ENCODE assay signal across 8 cellular contexts in genomic region chr22:35883028-35883620, GRCh38.
DNase-seq lines count a peak whose midpoint lies in the region; ATAC-seq and TF ChIP-seq lines count a peak whose summit lies in the region.

No MANE protein-coding gene starts in this region.

- no TSS peak for BruUV-seq in PC-3 (replicated peaks; lab: Mats Ljungman, UMichigan)

- no peaks in the 10 kb centered on the region for H3K9me3 ChIP-seq in PC-3 (ENCODE audit: low read length)
- no peaks in the 10 kb centered on the region for H3K9me3 ChIP-seq in fibroblast of lung (ENCODE audit: control insufficient read depth, insufficient read depth, low read depth, low read length)
- H3K9me3 ChIP-seq in osteoblast (ENCODE audit: low read depth, low read length) = no peaks in the 10 kb centered on the region

- peaks cover 25% of the 10 kb centered on the region for H3K4me1 ChIP-seq in PC-3 (ENCODE audit: insufficient read depth, low read length)
- H3K4me1 ChIP-seq in fibroblast of lung (ENCODE audit: control insufficient read depth, extremely low read depth, insufficient read depth, low read length) = peaks cover 11% of the 10 kb centered on the region
- H3K4me1 ChIP-seq in osteoblast (ENCODE audit: insufficient read depth, low read length) = peaks cover 20% of the 10 kb centered on the region

- intact Hi-C loops in PC-3 (cut with micrococcal nuclease) = no loop called here

- no peak overlapping the region for H3K27ac ChIP-seq in PC-3 (ENCODE audit: low read length)
- no peak overlapping the region for H3K27ac ChIP-seq in fibroblast of lung (ENCODE audit: insufficient read depth, low read length)
- peak overlapping the region; percentile 14 for H3K27ac ChIP-seq in osteoblast (ENCODE audit: low read depth, low read length)

- H3K4me2 ChIP-seq in PC-3 (ENCODE audit: low read length) (no peak overlapping the region), fibroblast of lung (ENCODE audit: extremely low read depth, insufficient read depth, low read length) (peak overlapping the region; percentile 62), osteoblast (ENCODE audit: insufficient read depth, low read length) (peak overlapping the region; percentile 32)

- peaks cover 48% of the 10 kb centered on the region for H3K79me2 ChIP-seq in PC-3 (ENCODE audit: low read length)
- H3K79me2 ChIP-seq in fibroblast of lung (ENCODE audit: control insufficient read depth, insufficient read depth, low read length) = peaks cover 30% of the 10 kb centered on the region
- H3K79me2 ChIP-seq in osteoblast (ENCODE audit: insufficient read depth, low read length) = peaks cover 70% of the 10 kb centered on the region

- no peak overlapping the region for H3K4me3 ChIP-seq in PC-3 (ENCODE audit: low read length)
- no peak overlapping the region for H3K4me3 ChIP-seq in fibroblast of lung (replicated peaks in 1 of 4; ENCODE audit: control extremely low read depth in 1 of 4, insufficient read depth in 1 of 4, low read depth in 3 of 4, low read length in 4 of 4)
- no peak overlapping the region for H3K4me3 ChIP-seq in osteoblast (ENCODE audit: insufficient read depth, low read length)

- H4K20me1 ChIP-seq in PC-3 (ENCODE audit: low read length) = no peaks in the 10 kb centered on the region; the same call in 1 of the 2 replicates
- no peaks in the 10 kb centered on the region for H4K20me1 ChIP-seq in fibroblast of lung (ENCODE audit: control insufficient read depth, extremely low read depth, insufficient read depth, low read length)
- peaks cover 37% of the 10 kb centered on the region for H4K20me1 ChIP-seq in osteoblast (ENCODE audit: insufficient read depth, low read length)

- POLR2A ChIA-PET in PC-3 (lab: Charles Lee; ENCODE audit: unreplicated experiment) = no interaction called here

- DNase-seq in Daoy (ENCODE audit: low read depth) (peak; percentile 65), PC-3 (peak; percentile 40), fibroblast of lung (ENCODE audit: low read depth in 2 of 2) (peak; percentile 27 to 69), osteoblast (ENCODE audit: insufficient read length, low spot score, missing footprints) (no peak), activated gamma-delta T cell treated with Interleukin-2 at 50 U/mL for 16 hours (no peak)
- DNase-seq in stimulated activated naive CD4-positive, alpha-beta T cell treated with Interleukin-2 at 50 U/mL for 16 hours (lab: John Stamatoyannopoulos, UW) = no peak

- ATAC-seq in PC-3 (peak; percentile 49; the same call in 1 of the 2 replicates), GM19467 (IDR thresholded peaks at IDR 0.05; ENCODE audit: unreplicated experiment) (no peak), GM18517 (IDR thresholded peaks at IDR 0.05; ENCODE audit: unreplicated experiment) (no peak)

- no peaks in the 10 kb centered on the region for H3F3A ChIP-seq in PC-3 (ENCODE audit: low read length, unreplicated experiment)

- no peak overlapping the region for H2AFZ ChIP-seq in PC-3 (ENCODE audit: low read length)
- no peak overlapping the region for H2AFZ ChIP-seq in fibroblast of lung (ENCODE audit: low read length)
- H2AFZ ChIP-seq in osteoblast (ENCODE audit: low read length) = no peak overlapping the region

- H3K36me3 ChIP-seq in PC-3 (ENCODE audit: low read depth, low read length) (no peaks in the 10 kb centered on the region), fibroblast of lung (ENCODE audit: control insufficient read depth, insufficient read depth, low read length) (no peaks in the 10 kb centered on the region), osteoblast (ENCODE audit: insufficient read depth, low read length) (no peaks in the 10 kb centered on the region)

- no peaks in the 10 kb centered on the region for H3K27me3 ChIP-seq in PC-3 (ENCODE audit: low read length)
- H3K27me3 ChIP-seq in fibroblast of lung (ENCODE audit: control insufficient read depth, insufficient read depth, low read length) = no peaks in the 10 kb centered on the region
- H3K27me3 ChIP-seq in osteoblast (ENCODE audit: insufficient read depth, low read length) = no peaks in the 10 kb centered on the region

- CTCF ChIA-PET in PC-3 (lab: Charles Lee) = no interaction called here

- TF ChIP-seq CTCF in PC-3 (conservative IDR thresholded peaks at IDR 0.05; ENCODE audit: low read depth, low read length) = no peak
- TF ChIP-seq CTCF in fibroblast of lung (conservative IDR thresholded peaks at IDR 0.05 in 1 of 2, IDR thresholded peaks at IDR 0.05 in 1 of 2; ENCODE audit: low read depth in 1 of 2, low read length in 2 of 2) = no peak
- no peak for TF ChIP-seq CTCF in osteoblast (IDR thresholded peaks at IDR 0.05; ENCODE audit: extremely low read depth, low read depth, low read length)

- H3K9me2 ChIP-seq in PC-3 (replicated peaks; ENCODE audit: low read length) = no peaks in the 10 kb centered on the region

- no peak overlapping the region for H3K9ac ChIP-seq in PC-3 (ENCODE audit: low read length)
- no peak overlapping the region for H3K9ac ChIP-seq in fibroblast of lung (ENCODE audit: insufficient read depth, low read length)

Comparison
In these comparisons a context has a peak if more than half of its experiments do, and no peak if none do; other contexts are left out.
1. DNase-seq: peak in Daoy (single experiment), PC-3 (single experiment) and fibroblast of lung (2 of 2); none in osteoblast (single experiment), activated gamma-delta T cell treated with Interleukin-2 at 50 U/mL for 16 hours (single experiment) and stimulated activated naive CD4-positive, alpha-beta T cell treated with Interleukin-2 at 50 U/mL for 16 hours (single experiment).